ENCODE assay signal across 8 cellular contexts in the genomic region with DNA sequence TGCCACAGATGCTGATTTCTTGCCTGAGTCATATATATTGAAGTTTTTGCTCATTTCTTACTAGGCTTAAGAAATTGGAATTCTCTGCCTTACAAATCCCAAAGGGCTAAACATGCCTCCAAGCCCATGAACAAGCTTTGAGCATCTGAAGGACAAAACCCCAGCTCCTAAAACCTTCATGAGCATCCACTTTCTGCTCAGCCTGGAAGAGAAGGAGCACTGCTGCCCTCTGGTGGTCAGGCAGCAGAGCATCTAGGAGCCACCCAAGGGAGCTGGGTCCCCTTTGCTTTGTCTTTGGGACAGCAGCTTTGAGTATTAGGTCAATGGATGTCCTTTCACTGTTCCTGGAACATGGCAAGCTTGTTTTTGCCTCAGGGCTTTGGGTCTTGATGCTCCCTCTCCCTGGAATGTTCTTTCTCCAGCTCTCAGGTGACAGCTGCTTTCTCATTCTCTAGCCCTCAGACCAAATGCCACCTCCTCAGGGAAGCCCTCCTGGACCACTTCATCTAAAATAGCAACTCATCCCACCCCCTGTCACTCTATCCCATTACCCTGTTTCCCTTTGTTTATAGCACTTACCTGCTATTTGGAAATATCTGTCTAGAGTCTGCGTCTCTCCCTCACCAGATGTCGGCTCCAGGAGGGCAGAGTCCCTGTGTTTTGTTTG. TPM values are rescaled to one million over a fixed set of nuclear protein-coding genes. Genes with fewer than 3 reads are reported as not detected.
DNase-seq lines count a peak whose midpoint lies in the region; ATAC-seq and TF ChIP-seq lines count a peak whose summit lies in the region.

No MANE protein-coding gene starts in this region.

- peak overlapping the region in 58 of 59 donors; percentile 13 to 92 (median 80) for H3K27ac ChIP-seq in dorsolateral prefrontal cortex

- H3K4me3 ChIP-seq in dorsolateral prefrontal cortex: no peak overlapping the region

- intact Hi-C loops in dorsolateral prefrontal cortex (cut with DNase I): loop anchor here (1.0 to 10.0 kb wide), 7 partner anchors 58 to 315 kb away; partner anchors contain the start of gene SLC41A1 (in 1 of the 2)

- DNase-seq in COR-L47 (lab: John Stamatoyannopoulos, UW): peak; percentile 75
- DNase-seq in HK-2 (ENCODE audit: unreplicated experiment): peak; percentile 80
- peak; percentile 67 for DNase-seq in NCI-H774 (lab: John Stamatoyannopoulos, UW)
- peak; percentile 71 to 74 for DNase-seq in activated CD4-positive, alpha-beta T cell treated with anti-CD3 and anti-CD28 coated beads, Interleukin-2, amount 50 U/mL, for 4 hours
- DNase-seq in dorsolateral prefrontal cortex: peak; percentile 66 to 84 (median 72)
- peak; percentile 83 to 87 for DNase-seq in lung microvascular endothelial cell (ENCODE audit: low read depth in 2 of 2)
- peak; percentile 64 for DNase-seq in stimulated activated CD8-positive, alpha-beta memory T cell treated with anti-CD3 and anti-CD28 coated beads, Interleukin-12 subunit alpha, Interleukin-12 subunit beta, amount 100 ng/mL, for 1 hour (ENCODE audit: low read depth)

- no peak for ATAC-seq in HG02610 (IDR thresholded peaks at IDR 0.05; ENCODE audit: unreplicated experiment)

- H3K27me3 ChIP-seq in dorsolateral prefrontal cortex: no peaks in the 10 kb centered on the region

- TF ChIP-seq CTCF in dorsolateral prefrontal cortex (IDR thresholded peaks at IDR 0.05 in 54 of 56, conservative IDR thresholded peaks at IDR 0.05 in 2 of 56; ENCODE audit: low read depth in 1 of 56, partially characterized antibody in 56 of 56): peak; percentile 79 to 100 (median 99)

RNA-seq across cellular contexts. Expression of gene RAB7B, which starts 25.7 kb away (rescaled TPM):
- 1 to 10 TPM in 103 of 120 experiments, under 1 TPM in 17; 0.43 to 6.5 (median 2.0) TPM for total RNA-seq in dorsolateral prefrontal cortex
- not detected in 2 replicates for total RNA-seq in lung microvascular endothelial cell

RNA-seq across cellular contexts. Expression of gene SLC26A9, which starts 34.2 kb away (rescaled TPM):
- total RNA-seq in dorsolateral prefrontal cortex (1 to 10 TPM in 70 of 120 experiments, under 1 TPM in 49, not detected in 1; 0.12 to 6.7 (median 1.2) TPM), lung microvascular endothelial cell (not detected in 2 replicates)

RNA-seq across cellular contexts. Expression of gene CTSE, which starts 46.2 kb away (rescaled TPM):
- total RNA-seq in dorsolateral prefrontal cortex (not detected), lung microvascular endothelial cell (not detected in 2 replicates)
